Comparison of ENCODE assay signal across 1 cellular context in the genomic region with DNA sequence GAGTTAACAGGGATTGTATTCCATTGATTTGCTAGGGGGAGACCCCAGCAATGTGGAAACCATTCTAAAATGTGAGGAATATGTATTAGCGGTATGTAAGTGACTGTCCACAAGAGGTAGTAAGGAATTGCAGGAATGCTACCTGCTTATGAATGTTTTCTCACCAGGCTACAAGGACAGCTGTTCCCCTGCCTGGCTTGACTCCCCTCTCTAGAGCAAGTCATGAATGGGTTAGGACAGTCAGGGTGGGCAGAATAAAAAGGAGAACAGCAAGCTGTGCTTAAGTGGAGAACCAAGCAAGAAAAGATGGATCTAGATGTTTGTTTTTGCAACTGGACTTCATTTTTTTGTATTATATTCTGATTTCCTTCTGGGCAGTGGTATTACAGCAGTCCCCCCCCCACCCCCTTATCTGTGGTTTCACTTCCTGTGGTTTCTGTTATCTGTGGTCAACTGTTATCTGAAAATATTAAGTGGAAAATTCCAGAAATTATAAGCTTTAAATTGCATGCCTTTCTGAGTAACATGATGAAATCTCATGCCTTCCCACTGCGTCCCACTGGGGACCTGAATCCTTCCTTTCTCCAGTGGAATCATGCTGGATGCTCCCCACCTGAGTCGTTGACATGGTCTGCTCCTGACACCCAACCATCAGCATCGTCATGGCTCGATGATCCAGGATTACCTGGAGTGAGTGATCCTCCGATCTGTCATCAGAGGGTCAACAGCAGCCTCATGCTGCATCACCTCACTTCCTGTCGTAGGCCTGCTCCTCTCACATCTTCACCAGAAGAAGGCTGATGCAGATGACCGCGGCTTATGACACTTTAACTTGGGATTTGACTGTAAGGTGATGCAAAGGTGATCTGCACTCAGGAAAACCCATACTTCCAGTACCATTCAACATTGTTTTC.
TF ChIP-seq lines count a peak whose summit lies in the region.

No MANE protein-coding gene starts in this region.

TF ChIP-seq in HCT116, 20 proteins besides CTCF, POLR2A, EP300 and RAD21:
- TF ChIP-seq EZH2 (IDR thresholded peaks at IDR 0.05) = no peak
- TF ChIP-seq SRF (IDR thresholded peaks at IDR 0.05; ENCODE audit: low read depth) = no peak
- TF ChIP-seq CEBPB (IDR thresholded peaks at IDR 0.05; ENCODE audit: low read depth) = no peak
- TF ChIP-seq, protein P1, sequence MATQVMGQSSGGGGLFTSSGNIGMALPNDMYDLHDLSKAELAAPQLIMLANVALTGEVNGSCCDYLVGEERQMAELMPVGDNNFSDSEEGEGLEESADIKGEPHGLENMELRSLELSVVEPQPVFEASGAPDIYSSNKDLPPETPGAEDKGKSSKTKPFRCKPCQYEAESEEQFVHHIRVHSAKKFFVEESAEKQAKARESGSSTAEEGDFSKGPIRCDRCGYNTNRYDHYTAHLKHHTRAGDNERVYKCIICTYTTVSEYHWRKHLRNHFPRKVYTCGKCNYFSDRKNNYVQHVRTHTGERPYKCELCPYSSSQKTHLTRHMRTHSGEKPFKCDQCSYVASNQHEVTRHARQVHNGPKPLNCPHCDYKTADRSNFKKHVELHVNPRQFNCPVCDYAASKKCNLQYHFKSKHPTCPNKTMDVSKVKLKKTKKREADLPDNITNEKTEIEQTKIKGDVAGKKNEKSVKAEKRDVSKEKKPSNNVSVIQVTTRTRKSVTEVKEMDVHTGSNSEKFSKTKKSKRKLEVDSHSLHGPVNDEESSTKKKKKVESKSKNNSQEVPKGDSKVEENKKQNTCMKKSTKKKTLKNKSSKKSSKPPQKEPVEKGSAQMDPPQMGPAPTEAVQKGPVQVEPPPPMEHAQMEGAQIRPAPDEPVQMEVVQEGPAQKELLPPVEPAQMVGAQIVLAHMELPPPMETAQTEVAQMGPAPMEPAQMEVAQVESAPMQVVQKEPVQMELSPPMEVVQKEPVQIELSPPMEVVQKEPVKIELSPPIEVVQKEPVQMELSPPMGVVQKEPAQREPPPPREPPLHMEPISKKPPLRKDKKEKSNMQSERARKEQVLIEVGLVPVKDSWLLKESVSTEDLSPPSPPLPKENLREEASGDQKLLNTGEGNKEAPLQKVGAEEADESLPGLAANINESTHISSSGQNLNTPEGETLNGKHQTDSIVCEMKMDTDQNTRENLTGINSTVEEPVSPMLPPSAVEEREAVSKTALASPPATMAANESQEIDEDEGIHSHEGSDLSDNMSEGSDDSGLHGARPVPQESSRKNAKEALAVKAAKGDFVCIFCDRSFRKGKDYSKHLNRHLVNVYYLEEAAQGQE (IDR thresholded peaks at IDR 0.05; ENCODE audit: low read depth) = no peak
- TF ChIP-seq ZFX (IDR thresholded peaks at IDR 0.05) = no peak
- no peak for TF ChIP-seq SIN3A (IDR thresholded peaks at IDR 0.05; ENCODE audit: low read depth)
- TF ChIP-seq ELF1 (IDR thresholded peaks at IDR 0.05; ENCODE audit: borderline replicate concordance, low read depth) = no peak
- TF ChIP-seq EGR1 (IDR thresholded peaks at IDR 0.05; ENCODE audit: low read depth) = no peak
